8 cellular contexts compared by ENCODE assay signal in the genomic region with DNA sequence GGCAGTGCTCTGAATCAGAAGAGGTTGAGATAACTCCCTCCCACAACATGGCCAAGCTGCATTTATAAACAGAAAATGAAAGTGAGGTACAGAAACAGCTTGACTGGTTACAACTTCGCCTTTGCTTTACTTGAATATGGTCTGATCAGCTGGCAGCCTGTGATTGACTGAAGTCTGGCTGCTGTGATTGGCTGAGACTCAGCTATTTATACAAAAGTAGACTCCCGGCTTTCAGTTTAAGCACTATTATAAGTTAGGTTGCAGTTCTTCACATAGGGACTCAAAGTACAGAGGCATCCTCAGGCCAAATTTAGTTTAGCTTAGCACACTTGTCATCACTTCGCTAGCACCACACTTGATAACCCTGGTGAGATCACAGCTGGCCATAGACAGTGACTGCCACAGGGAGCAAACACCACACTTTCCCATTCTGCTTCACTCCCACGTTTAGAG.
DNase-seq lines count a peak whose midpoint lies in the region; ATAC-seq and TF ChIP-seq lines count a peak whose summit lies in the region.

No MANE protein-coding gene starts in this region.

- H3K4me3 ChIP-seq in GM12865 (ENCODE audit: low read depth, low read length) (peak overlapping the region; percentile 26), skeletal muscle tissue (ENCODE audit: low read length in 3 of 3) (peak overlapping the region; percentile 49 to 69 (median 57))
- peak overlapping the region; percentile 24 for H3K4me3 ChIP-seq in effector memory CD4-positive, alpha-beta T cell (ENCODE audit: insufficient read depth, low read depth, low read length, poor library complexity, severe bottlenecking)

- TF ChIP-seq CTCF in GM12865 (IDR thresholded peaks at IDR 0.05; ENCODE audit: insufficient read depth, low read depth, low read length, missing control alignments): no peak

- intact Hi-C loops in left colon (cut with DNase I, micrococcal nuclease): no loop called here

- H3K27ac ChIP-seq in effector memory CD4-positive, alpha-beta T cell (ENCODE audit: insufficient read depth, low read length, poor library complexity, severe bottlenecking): no peak overlapping the region
- H3K27ac ChIP-seq in skeletal muscle tissue (ENCODE audit: low read depth, low read length): peak overlapping the region; percentile 51

- peaks cover 6% of the 10 kb centered on the region for H3K4me1 ChIP-seq in effector memory CD4-positive, alpha-beta T cell (ENCODE audit: control insufficient read depth, insufficient read depth, low read length, poor library complexity, severe bottlenecking)
- H3K4me1 ChIP-seq in skeletal muscle tissue (ENCODE audit: control insufficient read depth in 3 of 3, insufficient read depth in 3 of 3, low read length in 3 of 3): peaks cover 0 to 8% (median 0%) of the 10 kb centered on the region in 3 donors

- H3K36me3 ChIP-seq in effector memory CD4-positive, alpha-beta T cell (ENCODE audit: control insufficient read depth, insufficient read depth, low read length): no peaks in the 10 kb centered on the region
- no peaks in the 10 kb centered on the region for H3K36me3 ChIP-seq in skeletal muscle tissue (ENCODE audit: control insufficient read depth in 3 of 3, insufficient read depth in 3 of 3, low read length in 3 of 3)

- DNase-seq in GM12865 (ENCODE audit: low read depth) (peak; percentile 84), HT1080 (ENCODE audit: low read depth) (peak; percentile 55), left colon (no peak), HK-2 (ENCODE audit: unreplicated experiment) (no peak), NCI-H1092 (lab: John Stamatoyannopoulos, UW) (no peak)
- peak in 2 of 3 donors; percentile 2 to 14 for DNase-seq in effector memory CD4-positive, alpha-beta T cell

- H3K9ac ChIP-seq in skeletal muscle tissue (ENCODE audit: low read depth in 1 of 3, low read length in 3 of 3): peak overlapping the region in 2 of 3 donors; percentile 25 to 60

- no peaks in the 10 kb centered on the region for H3K27me3 ChIP-seq in effector memory CD4-positive, alpha-beta T cell (replicated peaks; ENCODE audit: control insufficient read depth, insufficient read depth, low read length, poor library complexity, severe bottlenecking)
- no peaks in the 10 kb centered on the region for H3K27me3 ChIP-seq in skeletal muscle tissue (ENCODE audit: control insufficient read depth in 3 of 3, insufficient read depth in 3 of 3, low read length in 3 of 3)

- no peaks in the 10 kb centered on the region for H3K9me3 ChIP-seq in effector memory CD4-positive, alpha-beta T cell (ENCODE audit: control insufficient read depth, low read length)
- peaks cover 0 to 5% (median 0%) of the 10 kb centered on the region in 3 donors for H3K9me3 ChIP-seq in skeletal muscle tissue (ENCODE audit: control insufficient read depth in 3 of 3, low read length in 3 of 3)

- peak; percentile 98 for ATAC-seq in GM21528 (IDR thresholded peaks at IDR 0.05; ENCODE audit: low FRiP score, unreplicated experiment)
- ATAC-seq in left colon: no peak

Comparison
In these comparisons a context has a peak if more than half of its experiments do, and no peak if none do; other contexts are left out.
1. DNase-seq: peak in GM12865 (single experiment), HT1080 (single experiment) and effector memory CD4-positive, alpha-beta T cell (2 of 3); none in left colon (0 of 2), HK-2 (single experiment) and NCI-H1092 (single experiment).
2. Peak in every context shown above with its lines, with median percentiles within 50 percentile points of each other: H3K4me3 ChIP-seq.